ENCODE assay signal across 34 cellular contexts in the genomic region with DNA sequence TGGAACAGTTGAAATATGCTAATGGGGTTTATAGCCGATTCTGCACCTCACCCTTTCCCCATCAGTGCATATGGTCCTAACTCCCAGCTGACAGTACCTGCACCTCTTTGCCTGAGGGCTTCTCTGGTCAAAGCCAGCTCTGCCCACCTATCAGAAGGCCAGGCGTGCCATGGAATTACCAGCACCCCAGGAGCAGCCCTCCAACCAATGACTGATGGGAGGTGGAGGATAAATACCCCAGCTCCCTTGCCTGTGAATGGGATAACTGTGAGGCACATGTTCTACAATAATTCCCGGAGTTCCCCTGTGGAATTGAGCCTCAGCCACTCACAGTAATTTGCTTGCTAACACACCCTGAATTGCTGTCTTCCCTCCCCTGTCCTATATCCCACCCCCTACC.
"Had no signal": no experiment of that assay in that cellular context is flagged by ENCODE, and none has a peak within 500 bp of the region (broad histone marks: within the 10 kb centered on the region; RNA-seq: fewer than 3 reads in every experiment).

No MANE protein-coding gene starts in this region.

- DNase-seq: Karpas-422, Kasumi-1, MG63, MM.1S, MV-4-11, NCI-H1048, NCI-H1092, NCI-H1092 treated with DMSO at 0.1 percent for 48 hours, NCI-H1105, NCI-H1105 treated with DMSO at 0.1 percent for 48 hours, NCI-H1417, NCI-H1417 treated with DMSO at 0.1 percent for 48 hours, NCI-H1436, NCI-H1436 treated with DMSO at 0.1 percent for 48 hours, NCI-H146, NCI-H1694, NCI-H1694 treated with DMSO at 0.1 percent for 48 hours, NCI-H187, NCI-H187 treated with DMSO at 0.1 percent for 48 hours, NCI-H1930, NCI-H2029, NCI-H2029 treated with DMSO at 0.1 percent for 48 hours, NCI-H2081, NCI-H2081 treated with DMSO at 0.1 percent for 48 hours, NCI-H2107, NCI-H2171, NCI-H2171 treated with DMSO at 0.1 percent for 48 hours, NCI-H2227 treated with DMSO at 0.1 percent for 48 hours, NCI-H226, NCI-H345, NCI-H446, NCI-H446 treated with DMSO at 0.1 percent for 48 hours, NCI-H510A, NCI-H510A treated with DMSO at 0.1 percent for 48 hours had no signal

- H3K36me3 ChIP-seq: MG63 had no signal

- H3K4me3 ChIP-seq: MG63 had no signal

- H3K27me3 ChIP-seq: MG63 had no signal

- H3K9me3 ChIP-seq: MG63 had no signal
